In genomic region chr13:19863323-19864017, GRCh38 we compare ENCODE assay signal across 8 cellular contexts. TPM values are rescaled to one million over a fixed set of nuclear protein-coding genes. Genes with fewer than 3 reads are reported as not detected.
A peak's percentile ranks its signal among the peaks of the same experiment; 100 is the strongest.
DNase-seq lines count a peak whose midpoint lies in the region; ATAC-seq, FAIRE-seq and TF ChIP-seq lines count a peak whose summit lies in the region.

Gene ZMYM5, minus strand, starts transcription at chr13:19863649. Its CDS starts 11,469 bp downstream, at chr13:19852180.

- H3K79me2 ChIP-seq in HepG2 (ENCODE audit: insufficient read depth, low read length): peaks cover 22% of the 10 kb centered on the region

- TF ChIP-seq EP300 in HepG2 (IDR thresholded peaks at IDR 0.05; ENCODE audit: low read depth in 2 of 2, low read length in 2 of 2) (no peak), HepG2 (CRISPR knock-in tag; IDR thresholded peaks at IDR 0.05; ENCODE audit: borderline replicate concordance) (no peak)

- ATAC-seq in GM19351 (IDR thresholded peaks at IDR 0.05; ENCODE audit: unreplicated experiment): peak; percentile 76
- ATAC-seq in HG03521 (IDR thresholded peaks at IDR 0.05; ENCODE audit: unreplicated experiment): peak; percentile 83
- peak; percentile 96 for ATAC-seq in HepG2

- H3K4me3 ChIP-seq in BLaER1 treated with 17β-estradiol and CSF1 and Interleukin-3, amounts not matched to agents 10 nM and 100 nM: peak within 1 kb of the TSS; percentile 74 to 92 (median 86)
- peak within 1 kb of the TSS; percentile 81 to 86 (median 82) for H3K4me3 ChIP-seq in HepG2 (replicated peaks in 1 of 3; ENCODE audit: insufficient read depth in 1 of 3, low read depth in 2 of 3, low read length in 3 of 3)

- H3K4me2 ChIP-seq in BLaER1 treated with 17β-estradiol and CSF1 and Interleukin-3, amounts not matched to agents 10 nM and 100 nM: peak within 1 kb of the TSS; percentile 88 to 99 (median 93)
- H3K4me2 ChIP-seq in HepG2 (ENCODE audit: low read depth, low read length): peak within 1 kb of the TSS; percentile 76

- FAIRE-seq in HepG2 (lab: Jason Lieb, UNC): peak; percentile 53

- TF ChIP-seq POLR2A in HepG2 (IDR thresholded peaks at IDR 0.05; ENCODE audit: insufficient read depth in 1 of 2, low read depth in 2 of 2, low read length in 2 of 2): peak; percentile 45 to 77

- peak; percentile 99 for DNase-seq in NCI-H748 treated with DMSO at 0.1 percent for 48 hours (lab: John Stamatoyannopoulos, UW)
- DNase-seq in activated CD4-positive, alpha-beta T cell treated with anti-CD3 and anti-CD28 coated beads, Interleukin-2, amount 50 U/mL, for 24 hours (ENCODE audit: low read depth in 1 of 2, low spot score in 1 of 2): peak; percentile 86 to 93
- peak; percentile 99 for DNase-seq in dermis blood vessel endothelial cell
- peak; percentile 93 for DNase-seq in HepG2 (ENCODE audit: low spot score)
- DNase-seq in stimulated activated CD4-positive, alpha-beta T cell treated with anti-CD3 and anti-CD28 coated beads, Interleukin-4, amount 100 ng/mL, for 1 hour: peak; percentile 96

- 0% methylated on average over 1 of the region's 77 CpGs for WGBS in HepG2 (ENCODE audit: low lambda C conversion rate)

- H3K27ac ChIP-seq in BLaER1 treated with 17β-estradiol and CSF1 and Interleukin-3, amounts not matched to agents 10 nM and 100 nM: peak within 1 kb of the TSS; percentile 94 to 100 (median 98)
- H3K27ac ChIP-seq in HepG2 (ENCODE audit: extremely low read length, insufficient read depth, low read length): peak within 1 kb of the TSS; percentile 87

- peaks cover 6 to 36% (median 16%) of the 10 kb centered on the region in 11 experiments; a peak in 14 of 22 replicates for H4K20me1 ChIP-seq in BLaER1 treated with 17β-estradiol and CSF1 and Interleukin-3, amounts not matched to agents 10 nM and 100 nM
- H4K20me1 ChIP-seq in HepG2 (ENCODE audit: insufficient read depth, low read length): peaks cover 5% of the 10 kb centered on the region; the same call in 1 of the 2 replicates

- H3K27me3 ChIP-seq in BLaER1 treated with 17β-estradiol and CSF1 and Interleukin-3, amounts not matched to agents 10 nM and 100 nM: no peaks in the 10 kb centered on the region
- no peaks in the 10 kb centered on the region; a peak in 1 of 5 replicates for H3K27me3 ChIP-seq in HepG2 (ENCODE audit: control insufficient read depth in 1 of 2, insufficient read depth in 2 of 2, low read length in 2 of 2)

- H3K4me1 ChIP-seq in BLaER1 treated with 17β-estradiol and CSF1 and Interleukin-3, amounts not matched to agents 10 nM and 100 nM: peaks cover 17 to 29% (median 23%) of the 10 kb centered on the region in 10 experiments
- H3K4me1 ChIP-seq in HepG2 (ENCODE audit: insufficient read depth, low read length): peaks cover 21% of the 10 kb centered on the region

- peaks cover 0 to 6% (median 0%) of the 10 kb centered on the region in 11 experiments; a peak in 6 of 22 replicates for H3K9me3 ChIP-seq in BLaER1 treated with 17β-estradiol and CSF1 and Interleukin-3, amounts not matched to agents 10 nM and 100 nM (replicated peaks in 1 of 11)
- H3K9me3 ChIP-seq in HepG2 (ENCODE audit: low read length): no peaks in the 10 kb centered on the region

- TF ChIP-seq RAD21 in HepG2 (CRISPR knock-in tag; IDR thresholded peaks at IDR 0.05): peak; percentile 10; the same call in 1 of the 2 replicates

- POLR2A ChIA-PET in HepG2 (lab: Yijun Ruan, JAX): interaction anchor here (0.6 to 2.1 kb wide), 6 partner anchors 10 to 81 kb away, joined by 3 to 8 read pairs (median 3); partner anchors contain the start of gene PSPC1

- CTCF ChIA-PET in HepG2 (lab: Yijun Ruan, JAX; ENCODE audit: low intra/inter-chr PET ratio, low total read pairs): no interaction called here

- TF ChIP-seq CTCF in HepG2 (CRISPR knock-in tag; IDR thresholded peaks at IDR 0.05): no peak

- intact Hi-C loops in HepG2 (cut with micrococcal nuclease; ENCODE audit: unreplicated experiment): loop anchor here (2.0 to 5.0 kb wide), 2 partner anchors 81 to 99 kb away; partner anchors contain the start of gene PSPC1

- in situ Hi-C loops in HepG2 (cut with HindIII; ENCODE audit: extremely low pct_ligation_motif_present, low pct_unique_long_range_greater_than_20kb): no loop called here

- H3K36me3 ChIP-seq in BLaER1 treated with 17β-estradiol and CSF1 and Interleukin-3, amounts not matched to agents 10 nM and 100 nM: peaks cover 7 to 25% (median 17%) of the 10 kb centered on the region in 11 experiments
- H3K36me3 ChIP-seq in HepG2 (replicated peaks in 1 of 2; ENCODE audit: control insufficient read depth in 1 of 2, insufficient read depth in 2 of 2, low read length in 2 of 2): no peaks in the 10 kb centered on the region; a peak in 1 of 5 replicates

- no TSS peak for BruUV-seq in HepG2 (replicated peaks; lab: Mats Ljungman, UMichigan)

- peak within 1 kb of the TSS; percentile 86 to 97 (median 96) for H3K9ac ChIP-seq in BLaER1 treated with 17β-estradiol and CSF1 and Interleukin-3, amounts not matched to agents 10 nM and 100 nM
- H3K9ac ChIP-seq in HepG2 (ENCODE audit: insufficient read depth, low read depth, low read length): peak within 1 kb of the TSS; percentile 84

- no peak within 1 kb of the TSS for H2AFZ ChIP-seq in HepG2 (ENCODE audit: low read length)

TF ChIP-seq in HepG2, 621 proteins besides CTCF, POLR2A, EP300 and RAD21 (continues in another document):
- no peak for TF ChIP-seq FOXA1 (IDR thresholded peaks at IDR 0.05)
- TF ChIP-seq FOXA1 (CRISPR knock-in tag; IDR thresholded peaks at IDR 0.05): no peak
- no peak for TF ChIP-seq ZNF253 (CRISPR knock-in tag; IDR thresholded peaks at IDR 0.05; ENCODE audit: borderline replicate concordance)
- TF ChIP-seq HBP1 (CRISPR knock-in tag; IDR thresholded peaks at IDR 0.05; ENCODE audit: low read depth): no peak
- peak; percentile 31; the same call in 1 of the 2 replicates for TF ChIP-seq ZNF34 (CRISPR knock-in tag; IDR thresholded peaks at IDR 0.05; ENCODE audit: borderline replicate concordance)
- TF ChIP-seq TAF1 (CRISPR knock-in tag; IDR thresholded peaks at IDR 0.05): peak; percentile 72
- TF ChIP-seq ZNF280D (CRISPR knock-in tag; IDR thresholded peaks at IDR 0.05): peak; percentile 10; the same call in 1 of the 2 replicates
- TF ChIP-seq ZBTB7A (CRISPR knock-in tag; IDR thresholded peaks at IDR 0.05): peak; percentile 60; the same call in 1 of the 2 replicates
- no peak for TF ChIP-seq AHR (CRISPR knock-in tag; IDR thresholded peaks at IDR 0.05)

RNA-seq across cellular contexts. Expression of gene ZMYM5, which starts in this region (rescaled TPM):
- 12.6 and 14.8 TPM in 2 replicates for total RNA-seq in dermis blood vessel endothelial cell
- 9.4 and 9.8 TPM in 2 replicates for total RNA-seq in HepG2 (2016; rRNA removed; fragmentation: Illumina TruSeq; extraction: Trizol)
- total RNA-seq in HepG2 (2016; cell fraction: cytosol; rRNA removed; fragmentation: Illumina TruSeq; extraction: Trizol; ENCODE audit: low read depth): 6.0 and 8.4 TPM in 2 replicates
- 8.3 and 10.2 TPM in 2 replicates for total RNA-seq in HepG2 (2016; cell fraction: insoluble cytoplasmic fraction; rRNA removed; fragmentation: Illumina TruSeq; extraction: Trizol)
- total RNA-seq in HepG2 (2016; cell fraction: membrane; rRNA removed; fragmentation: Illumina TruSeq; extraction: Trizol): 6.7 and 9.6 TPM in 2 replicates
- 9.7 and 10.0 TPM in 2 replicates for total RNA-seq in HepG2 (2016; cell fraction: nucleus; rRNA removed; fragmentation: Illumina TruSeq; extraction: Trizol)
- 5.3 and 7.8 TPM in 2 replicates for polyA plus RNA-seq in HepG2 (2011; rRNA removed)
- polyA plus RNA-seq in HepG2 (2011; cell fraction: cytosol; rRNA removed): 2.3 and 3.8 TPM in 2 replicates
- 3.1 and 3.7 TPM in 2 replicates for polyA plus RNA-seq in HepG2 (2011; cell fraction: nucleus; rRNA removed)
- polyA plus RNA-seq in HepG2 (2012): 5.5 and 7.2 TPM in 2 replicates
- polyA plus RNA-seq in HepG2 (2016; cell fraction: cytosol; fragmentation: Illumina TruSeq; extraction: Trizol; ENCODE audit: low read depth): 3.0 and 3.4 TPM in 2 replicates
- polyA plus RNA-seq in HepG2 (2016; cell fraction: insoluble cytoplasmic fraction; fragmentation: Illumina TruSeq; extraction: Trizol; ENCODE audit: low read depth): 11.5 and 12.3 TPM in 2 replicates
- 4.1 and 4.3 TPM in 2 replicates for polyA plus RNA-seq in HepG2 (2016; cell fraction: membrane; fragmentation: Illumina TruSeq; extraction: Trizol; ENCODE audit: low read depth)
- 12.3 TPM in 2 replicates for polyA plus RNA-seq in HepG2 (2016; cell fraction: nucleus; fragmentation: Illumina TruSeq; extraction: Trizol; ENCODE audit: insufficient read depth, low read depth)
- 1.5 and 1.6 TPM in 2 replicates for polyA minus RNA-seq in HepG2 (2011; rRNA and poly(A)+ RNA removed; ENCODE audit: low replicate concordance)
- 3.1 and 3.5 TPM in 2 replicates for polyA minus RNA-seq in HepG2 (2011; cell fraction: cytosol; rRNA and poly(A)+ RNA removed)
- 13.1 and 17.5 TPM in 2 replicates for polyA minus RNA-seq in HepG2 (2011; cell fraction: nucleus; rRNA and poly(A)+ RNA removed)

Comparison
In these comparisons a context has a peak if more than half of its experiments do, and no peak if none do; other contexts are left out.
1. Peak in every context shown above with its lines: DNase-seq, ATAC-seq, H3K4me3 ChIP-seq and H3K27ac ChIP-seq.